19 cellular contexts compared by ENCODE assay signal in the genomic region with DNA sequence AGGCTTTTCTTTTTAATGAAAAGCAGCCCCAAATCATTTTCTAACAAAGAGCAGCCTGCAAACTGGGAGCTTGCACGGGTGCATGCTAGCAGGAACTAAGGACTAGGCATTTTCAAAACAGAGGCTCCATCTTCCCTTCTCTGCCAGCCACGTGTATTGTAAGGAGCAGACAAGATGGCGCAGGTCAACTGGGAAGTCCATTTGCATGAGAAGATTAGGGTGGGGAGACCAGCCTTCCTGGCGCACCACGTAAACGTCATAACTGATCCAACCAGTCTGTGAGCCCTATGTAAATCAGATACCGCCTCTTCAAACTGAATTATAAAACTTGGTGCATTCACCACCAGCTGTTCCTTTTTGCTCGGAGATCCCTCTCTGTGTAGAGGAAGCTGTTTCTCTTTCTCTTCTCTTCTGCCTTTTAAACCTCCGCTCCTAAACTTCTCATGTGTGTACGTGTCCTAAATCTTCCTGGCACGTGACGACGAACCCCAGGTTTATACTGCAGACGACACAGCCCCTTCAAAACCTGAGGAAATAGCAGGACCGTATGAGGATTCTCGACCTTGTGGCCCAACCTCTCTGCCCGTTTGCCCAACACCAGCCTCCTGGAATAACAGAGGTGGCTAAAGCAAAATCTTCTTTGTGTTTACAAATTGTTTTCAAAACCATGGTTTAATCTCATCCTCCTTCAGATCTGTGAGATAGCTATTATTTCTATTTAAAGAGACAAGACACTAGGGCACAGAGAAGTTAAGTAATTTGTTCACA. TPM values are rescaled to one million over a fixed set of nuclear protein-coding genes. Genes with fewer than 3 reads are reported as not detected.
DNase-seq lines count a peak whose midpoint lies in the region; ATAC-seq, FAIRE-seq and TF ChIP-seq lines count a peak whose summit lies in the region.
"Had no signal": no experiment of that assay in that cellular context is flagged by ENCODE, and none has a peak within 500 bp of the region (broad histone marks: within the 10 kb centered on the region; RNA-seq: fewer than 3 reads in every experiment).

No MANE protein-coding gene starts in this region.

- no peak for ATAC-seq in PC-3
- no peak for ATAC-seq in activated CD4-positive, alpha-beta T cell treated with anti-CD3 and anti-CD28 coated beads for 36 hours
- no peak for ATAC-seq in HG03521 (IDR thresholded peaks at IDR 0.05; ENCODE audit: unreplicated experiment)
- ATAC-seq: psoas muscle had no signal

- no TSS peak for BruUV-seq in PC-3 (replicated peaks; lab: Mats Ljungman, UMichigan)

- TF ChIP-seq CTCF in 22Rv1 (IDR thresholded peaks at IDR 0.05), result no peak
- TF ChIP-seq CTCF in PC-3 (conservative IDR thresholded peaks at IDR 0.05; ENCODE audit: low read depth, low read length), result no peak
- TF ChIP-seq CTCF in fibroblast of mammary gland (conservative IDR thresholded peaks at IDR 0.05; ENCODE audit: control insufficient read depth, insufficient read depth, low read depth, low read length), result no peak

- H3K9me3 ChIP-seq in PC-3 (ENCODE audit: low read length), result no peaks in the 10 kb centered on the region
- H3K9me3 ChIP-seq: psoas muscle, spleen had no signal

- no peaks in the 10 kb centered on the region for H3K79me2 ChIP-seq in PC-3 (ENCODE audit: low read length)

- H3K4me3 ChIP-seq in PC-3 (ENCODE audit: low read length) (0 out of 2 replicates have a peak overlapping the region, but pooled peaks have one; percentile 3), fibroblast of mammary gland (ENCODE audit: control insufficient read depth, low read depth, low read length) (no peak overlapping the region)
- H3K4me3 ChIP-seq: psoas muscle, spleen had no signal

- intact Hi-C loops in PC-3 (cut with micrococcal nuclease), result no loop called here
- intact Hi-C loops in activated CD4-positive, alpha-beta T cell treated with anti-CD3 and anti-CD28 coated beads for 36 hours (cut with DNase I, micrococcal nuclease), result no loop called here

- peak overlapping the region; percentile 69 for H3K4me2 ChIP-seq in PC-3 (ENCODE audit: low read length)

- TF ChIP-seq POLR2A in H54 (IDR thresholded peaks at IDR 0.05; ENCODE audit: low read depth, low read length), result no peak; the same call in 1 of the 2 replicates

- no peak overlapping the region for H3K27ac Mint-ChIP-seq in activated CD4-positive, alpha-beta T cell treated with anti-CD3 and anti-CD28 coated beads for 36 hours
- H3K27ac Mint-ChIP-seq: CD4-positive, alpha-beta T cell; nephron had no signal

- H3K27me3 ChIP-seq in PC-3 (ENCODE audit: low read length), result no peaks in the 10 kb centered on the region
- H3K27me3 ChIP-seq: spleen had no signal

- no peaks in the 10 kb centered on the region for H3K36me3 ChIP-seq in PC-3 (ENCODE audit: low read depth, low read length)
- H3K36me3 ChIP-seq: spleen had no signal

- H3K27ac ChIP-seq in 22Rv1 (peak overlapping the region; percentile 80), PC-3 (ENCODE audit: low read length) (peak overlapping the region; percentile 37; the same call in 1 of the 2 replicates)
- H3K27ac ChIP-seq: psoas muscle, spleen had no signal

- H2AFZ ChIP-seq in PC-3 (ENCODE audit: low read length), result no peak overlapping the region

- H3K4me1 Mint-ChIP-seq in activated CD4-positive, alpha-beta T cell treated with anti-CD3 and anti-CD28 coated beads for 36 hours, result no peaks in the 10 kb centered on the region
- H3K4me1 Mint-ChIP-seq: nephron had no signal

- CTCF ChIA-PET in PC-3 (lab: Charles Lee), result no interaction called here
- CTCF ChIA-PET in activated CD4-positive, alpha-beta T cell treated with anti-CD3 and anti-CD28 coated beads for 36 hours (lab: Charles Lee), result interaction anchor here (0.8 kb wide), 1 partner anchor 65 kb away, joined by 3 read pairs; no protein-coding TSS in a partner anchor

- H3K4me1 ChIP-seq in PC-3 (ENCODE audit: insufficient read depth, low read length), result peaks cover 7% of the 10 kb centered on the region
- H3K4me1 ChIP-seq: psoas muscle, spleen had no signal

- H4K20me1 ChIP-seq in PC-3 (ENCODE audit: low read length), result no peaks in the 10 kb centered on the region

- peak; percentile 20 for DNase-seq in H54 (ENCODE audit: insufficient read length, low spot score)
- DNase-seq in PC-3, result no peak
- DNase-seq in fibroblast of mammary gland (ENCODE audit: low read depth), result peak; percentile 50
- DNase-seq in activated CD4-positive, alpha-beta T cell treated with anti-CD3 and anti-CD28 coated beads for 36 hours, result no peak
- DNase-seq in LoVo (ENCODE audit: low spot score), result no peak
- DNase-seq in stimulated activated CD4-positive, alpha-beta T cell treated with anti-CD3 and anti-CD28 coated beads, Interleukin-12 subunit alpha, Interleukin-12 subunit beta, amount 100 ng/mL, for 4 hours, result no peak
- DNase-seq: ACHN; activated gamma-delta T cell treated with Interleukin-2 at 50 U/mL for 16 hours; CD4-positive, alpha-beta T cell; DMS153; foreskin melanocyte; KG1; NCI-H1092 treated with DMSO at 0.1 percent for 48 hours; psoas muscle; spleen had no signal

- no peaks in the 10 kb centered on the region for H3K9me2 ChIP-seq in PC-3 (replicated peaks; ENCODE audit: low read length)

- peaks cover 3% of the 10 kb centered on the region for H3K27me3 Mint-ChIP-seq in activated CD4-positive, alpha-beta T cell treated with anti-CD3 and anti-CD28 coated beads for 36 hours

- H3K9me3 Mint-ChIP-seq in activated CD4-positive, alpha-beta T cell treated with anti-CD3 and anti-CD28 coated beads for 36 hours (ENCODE audit: low read depth), result no peaks in the 10 kb centered on the region
- H3K9me3 Mint-ChIP-seq: CD4-positive, alpha-beta T cell; nephron had no signal

- no peaks in the 10 kb centered on the region for H3K36me3 Mint-ChIP-seq in activated CD4-positive, alpha-beta T cell treated with anti-CD3 and anti-CD28 coated beads for 36 hours (ENCODE audit: low read depth)

- H3K9ac ChIP-seq in PC-3 (ENCODE audit: low read length), result no peak overlapping the region

- H3K4me3 Mint-ChIP-seq in activated CD4-positive, alpha-beta T cell treated with anti-CD3 and anti-CD28 coated beads for 36 hours, result no peak overlapping the region
- H3K4me3 Mint-ChIP-seq: CD4-positive, alpha-beta T cell; nephron had no signal

- peak; percentile 67 for FAIRE-seq in H54 (lab: Jason Lieb, UNC)
- FAIRE-seq: GM12892 had no signal

- no peaks in the 10 kb centered on the region for H3F3A ChIP-seq in PC-3 (ENCODE audit: low read length, unreplicated experiment)

- POLR2A ChIA-PET in PC-3 (lab: Charles Lee; ENCODE audit: unreplicated experiment), result no interaction called here
- POLR2A ChIA-PET in activated CD4-positive, alpha-beta T cell treated with anti-CD3 and anti-CD28 coated beads for 36 hours (lab: Charles Lee), result no interaction called here

RNA-seq across cellular contexts. Expression of a gene that starts 26.4 kb away (rescaled TPM):
- 1.3 and 1.4 TPM in 2 replicates for total RNA-seq in PC-3 (2014; rRNA removed)
- total RNA-seq in activated CD4-positive, alpha-beta T cell treated with anti-CD3 and anti-CD28 coated beads for 36 hours, result 1 to 10 TPM; 1.6 to 1.9 TPM

RNA-seq across cellular contexts. Expression of a gene that starts 38.2 kb away (rescaled TPM):
- 28.6 and 40.1 TPM in 2 replicates for total RNA-seq in PC-3 (2014; rRNA removed)
- 10 to 100 TPM; 36.1 to 52.5 TPM for total RNA-seq in activated CD4-positive, alpha-beta T cell treated with anti-CD3 and anti-CD28 coated beads for 36 hours

Comparison
In these comparisons a context has a peak if more than half of its experiments do, and no peak if none do; other contexts are left out.
1. DNase-seq: peak in H54 (single experiment) and fibroblast of mammary gland (single experiment); none in PC-3 (single experiment), activated CD4-positive, alpha-beta T cell treated with anti-CD3 and anti-CD28 coated beads for 36 hours (single experiment), LoVo (single experiment) and stimulated activated CD4-positive, alpha-beta T cell treated with anti-CD3 and anti-CD28 coated beads, Interleukin-12 subunit alpha, Interleukin-12 subunit beta, amount 100 ng/mL, for 4 hours (single experiment).